ENCODE assay signal across 27 cellular contexts in the genomic region with DNA sequence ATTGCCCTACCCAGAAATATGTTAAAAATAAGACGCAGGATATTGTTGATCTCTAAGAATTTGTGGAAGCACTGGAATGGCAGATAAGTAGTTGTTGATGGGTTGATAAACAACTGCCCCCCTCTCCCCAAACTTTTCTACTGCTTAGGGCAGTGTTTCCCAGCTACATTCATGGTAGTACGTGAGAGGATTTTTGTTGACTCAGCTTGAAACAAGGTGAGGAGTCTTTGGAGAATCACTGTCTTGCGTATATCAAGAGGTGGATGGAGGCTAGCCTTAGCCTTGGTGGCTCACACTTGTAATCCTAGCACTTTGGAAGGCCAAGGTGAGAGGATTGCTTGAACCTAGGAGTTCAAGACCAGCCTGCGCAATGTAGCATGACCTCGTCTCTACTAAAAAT. TPM values are rescaled to one million over a fixed set of nuclear protein-coding genes. Genes with fewer than 3 reads are reported as not detected.
A peak's percentile ranks its signal among the peaks of the same experiment; 100 is the strongest.
DNase-seq lines count a peak whose midpoint lies in the region; ATAC-seq, FAIRE-seq and TF ChIP-seq lines count a peak whose summit lies in the region.
"Had no signal": no experiment of that assay in that cellular context is flagged by ENCODE, and none has a peak within 500 bp of the region (broad histone marks: within the 10 kb centered on the region; RNA-seq: fewer than 3 reads in every experiment).

No MANE protein-coding gene starts in this region.

- H3K36me3 Mint-ChIP-seq in activated CD8-positive, alpha-beta T cell treated with anti-CD3 and anti-CD28 coated beads for 36 hours (ENCODE audit: low read depth), result peaks cover 72% of the 10 kb centered on the region
- H3K36me3 Mint-ChIP-seq in activated CD8-positive, alpha-beta T cell treated with anti-CD3 and anti-CD28 coated beads, Interleukin-2, amount 10 ng/mL, durations not matched to agents 7 days and 5 days (ENCODE audit: low read depth), result peaks cover 53% of the 10 kb centered on the region

- H3K4me1 Mint-ChIP-seq in activated CD8-positive, alpha-beta T cell treated with anti-CD3 and anti-CD28 coated beads for 36 hours (ENCODE audit: low read depth), result peaks cover 84% of the 10 kb centered on the region
- H3K4me1 Mint-ChIP-seq in activated CD8-positive, alpha-beta T cell treated with anti-CD3 and anti-CD28 coated beads, Interleukin-2, amount 10 ng/mL, durations not matched to agents 7 days and 5 days (ENCODE audit: low read depth), result peaks cover 61% of the 10 kb centered on the region

- peak overlapping the region; percentile 82 for H3K27ac Mint-ChIP-seq in activated CD8-positive, alpha-beta T cell treated with anti-CD3 and anti-CD28 coated beads for 36 hours
- no peak overlapping the region for H3K27ac Mint-ChIP-seq in activated CD8-positive, alpha-beta T cell treated with anti-CD3 and anti-CD28 coated beads, Interleukin-2, amount 10 ng/mL, durations not matched to agents 7 days and 5 days

- no peak overlapping the region for H3K27ac ChIP-seq in A549
- peak overlapping the region; percentile 76 for H3K27ac ChIP-seq in RWPE2 (ENCODE audit: poor library complexity, severe bottlenecking)
- H3K27ac ChIP-seq in K562 (ENCODE audit: extremely low read depth, low read depth, low read length), result no peak overlapping the region
- H3K27ac ChIP-seq: Peyer's patch, SJSA1 had no signal

- peaks cover 5% of the 10 kb centered on the region; the same call in 1 of the 2 replicates for H4K20me1 ChIP-seq in K562 (replicated peaks; ENCODE audit: control insufficient read depth, insufficient read depth, low read length)

- no peaks in the 10 kb centered on the region for H3K9me3 Mint-ChIP-seq in activated CD8-positive, alpha-beta T cell treated with anti-CD3 and anti-CD28 coated beads for 36 hours
- no peaks in the 10 kb centered on the region for H3K9me3 Mint-ChIP-seq in activated CD8-positive, alpha-beta T cell treated with anti-CD3 and anti-CD28 coated beads, Interleukin-2, amount 10 ng/mL, durations not matched to agents 7 days and 5 days (ENCODE audit: insufficient read depth)
- H3K9me3 Mint-ChIP-seq: CD8-positive, alpha-beta memory T cell had no signal

- POLR2A ChIA-PET in activated CD8-positive, alpha-beta T cell treated with anti-CD3 and anti-CD28 coated beads for 36 hours (lab: Charles Lee), result interaction anchor here (0.8 to 1.3 kb wide), 2 partner anchors 11 to 81 kb away, joined by 3 read pairs; no protein-coding TSS in a partner anchor
- POLR2A ChIA-PET in activated CD8-positive, alpha-beta T cell treated with anti-CD3 and anti-CD28 coated beads, Interleukin-2, amount 10 ng/mL, durations not matched to agents 7 days and 5 days (lab: Charles Lee), result no interaction called here
- POLR2A ChIA-PET in A549 (lab: Yijun Ruan, JAX) (no interaction called here), K562 (lab: Yijun Ruan, JAX) (interaction anchor here (1.6 kb wide), 1 partner anchor 8 kb away, joined by 5 read pairs; no protein-coding TSS in a partner anchor)

- in situ Hi-C loops in K562 (cut with MboI), result no loop called here

- no peak for TF ChIP-seq CTCF in activated CD8-positive, alpha-beta T cell treated with anti-CD3 and anti-CD28 coated beads for 36 hours (IDR thresholded peaks at IDR 0.05)
- no peak for TF ChIP-seq CTCF in A549 (IDR thresholded peaks at IDR 0.05)
- TF ChIP-seq CTCF in RWPE2 (IDR thresholded peaks at IDR 0.05; ENCODE audit: poor library complexity, severe bottlenecking), result no peak
- TF ChIP-seq CTCF in K562 (IDR thresholded peaks at IDR 0.05 in 2 of 3, conservative IDR thresholded peaks at IDR 0.05 in 1 of 3; ENCODE audit: insufficient read depth in 2 of 3, low read depth in 1 of 3, low read length in 3 of 3), result no peak

- H3K27me3 Mint-ChIP-seq in activated CD8-positive, alpha-beta T cell treated with anti-CD3 and anti-CD28 coated beads for 36 hours, result no peaks in the 10 kb centered on the region
- no peaks in the 10 kb centered on the region for H3K27me3 Mint-ChIP-seq in activated CD8-positive, alpha-beta T cell treated with anti-CD3 and anti-CD28 coated beads, Interleukin-2, amount 10 ng/mL, durations not matched to agents 7 days and 5 days (ENCODE audit: low read depth)
- H3K27me3 Mint-ChIP-seq: CD8-positive, alpha-beta memory T cell had no signal

- H3K36me3 ChIP-seq in RWPE2 (ENCODE audit: low read depth) (peaks cover 26% of the 10 kb centered on the region; the same call in 1 of the 2 replicates), K562 (ENCODE audit: control insufficient read depth, insufficient read depth, low read length) (peaks cover 49% of the 10 kb centered on the region; the same call in 2 of the 3 replicates)
- H3K36me3 ChIP-seq: Peyer's patch had no signal

- H2AFZ ChIP-seq in K562 (ENCODE audit: low read depth, low read length), result no peak overlapping the region

- CTCF ChIA-PET in activated CD8-positive, alpha-beta T cell treated with anti-CD3 and anti-CD28 coated beads for 36 hours (lab: Charles Lee), result no interaction called here
- CTCF ChIA-PET in activated CD8-positive, alpha-beta T cell treated with anti-CD3 and anti-CD28 coated beads, Interleukin-2, amount 10 ng/mL, durations not matched to agents 7 days and 5 days (lab: Charles Lee), result interaction anchor here (0.6 kb wide), 1 partner anchor 25 kb away, joined by 3 read pairs; no protein-coding TSS in a partner anchor
- CTCF ChIA-PET in A549 (lab: Yijun Ruan, JAX) (no interaction called here), K562 (lab: Yijun Ruan, JAX; ENCODE audit: low intra/inter-chr PET ratio) (no interaction called here)

- no peaks in the 10 kb centered on the region for H3K9me1 ChIP-seq in K562 (ENCODE audit: control insufficient read depth, insufficient read depth, low read length)

- 80% methylated on average over 5 of the region's 5 CpGs for WGBS in A549 (ENCODE audit: missing lambda C conversion rate)
- WGBS in K562 (ENCODE audit: insufficient coverage, low coverage, missing lambda C conversion rate), result 78% methylated on average over 5 of the region's 5 CpGs

- TF ChIP-seq EP300 in A549 (IDR thresholded peaks at IDR 0.05) (no peak), K562 (IDR thresholded peaks at IDR 0.05; ENCODE audit: low read length) (no peak)

- H3K79me2 ChIP-seq in K562 (ENCODE audit: control insufficient read depth, insufficient read depth, low read length), result peaks cover 99% of the 10 kb centered on the region

- H3K9me3 ChIP-seq in A549 (no peaks in the 10 kb centered on the region), RWPE2 (ENCODE audit: severe bottlenecking) (no peaks in the 10 kb centered on the region), K562 (replicated peaks; ENCODE audit: control insufficient read depth, insufficient read depth, low read depth, low read length) (0 out of 2 replicates have a peak, but pooled peaks cover 1% of the 10 kb centered on the region)
- H3K9me3 ChIP-seq: Peyer's patch had no signal

- ATAC-seq in activated CD8-positive, alpha-beta T cell treated with anti-CD3 and anti-CD28 coated beads for 36 hours, result no peak
- no peak for ATAC-seq in activated CD8-positive, alpha-beta T cell treated with anti-CD3 and anti-CD28 coated beads, Interleukin-2, amount 10 ng/mL, durations not matched to agents 7 days and 5 days
- ATAC-seq in A549 (no peak), RWPE2 (ENCODE audit: low read depth) (no peak), K562 (no peak)
- ATAC-seq: HCT116, Right ventricle myocardium inferior had no signal

- H3K4me3 ChIP-seq in A549, result no peak overlapping the region
- no peak overlapping the region for H3K4me3 ChIP-seq in RWPE2 (ENCODE audit: severe bottlenecking)
- H3K4me3 ChIP-seq in K562, result no peak overlapping the region
- H3K4me3 ChIP-seq: Peyer's patch, SJSA1 had no signal

- no peak overlapping the region for H3K9ac ChIP-seq in K562 (ENCODE audit: insufficient read depth in 1 of 2, low read depth in 2 of 2, low read length in 2 of 2)

- H3K27me3 ChIP-seq in RWPE2 (ENCODE audit: insufficient read depth, poor library complexity, severe bottlenecking) (no peaks in the 10 kb centered on the region), K562 (ENCODE audit: control insufficient read depth in 2 of 2, insufficient read depth in 2 of 2, low read length in 2 of 2) (no peaks in the 10 kb centered on the region)
- H3K27me3 ChIP-seq: Peyer's patch, SJSA1 had no signal

- TF ChIP-seq POLR2A in A549 (IDR thresholded peaks at IDR 0.05; ENCODE audit: low read length) (no peak), K562 (conservative IDR thresholded peaks at IDR 0.05) (no peak)

- DNase-seq in activated CD8-positive, alpha-beta T cell treated with anti-CD3 and anti-CD28 coated beads for 36 hours, result no peak
- DNase-seq in activated CD8-positive, alpha-beta T cell treated with anti-CD3 and anti-CD28 coated beads, Interleukin-2, amount 10 ng/mL, durations not matched to agents 7 days and 5 days, result no peak
- DNase-seq in A549 (ENCODE audit: low read depth in 1 of 2, low spot score in 1 of 2), result no peak
- DNase-seq in RWPE2 (ENCODE audit: low spot score), result no peak
- DNase-seq in K562 (ENCODE audit: extremely low read depth in 1 of 4, low spot score in 3 of 4), result no peak
- DNase-seq in stimulated activated CD8-positive, alpha-beta memory T cell treated with anti-CD3 and anti-CD28 coated beads, Interleukin-4, amount 100 ng/mL, for 48 hours, result no peak
- no peak for DNase-seq in amniotic stem cell (lab: John Stamatoyannopoulos, UW)
- DNase-seq in mucosa of gallbladder (ENCODE audit: low spot score), result no peak
- DNase-seq: 8988T; AML-193; C1 segment of cervical spinal cord; Calu3; CD8-positive, alpha-beta memory T cell; DMS153; GOT3; MV-4-11; NCI-H1105 treated with DMSO at 0.1 percent for 48 hours; NCI-H1694 treated with DMSO at 0.1 percent for 48 hours; NCI-H2081 treated with DMSO at 0.1 percent for 48 hours; NCI-H446; NCI-H526; Peyer's patch had no signal

- no peak for TF ChIP-seq RAD21 in A549 (conservative IDR thresholded peaks at IDR 0.05 in 1 of 2, IDR thresholded peaks at IDR 0.05 in 1 of 2)
- no peak for TF ChIP-seq RAD21 in K562 (CRISPR knock-in tag; conservative IDR thresholded peaks at IDR 0.05 in 1 of 2, IDR thresholded peaks at IDR 0.05 in 1 of 2)

- intact Hi-C loops in activated CD8-positive, alpha-beta T cell treated with anti-CD3 and anti-CD28 coated beads for 36 hours (cut with micrococcal nuclease), result no loop called here
- intact Hi-C loops in K562 (cut with micrococcal nuclease), result no loop called here

- BruUV-seq in K562 (replicated peaks; lab: Mats Ljungman, UMichigan), result no TSS peak

- H3K4me2 ChIP-seq in A549 (no peak overlapping the region), K562 (ENCODE audit: insufficient read depth, low read length) (no peak overlapping the region)

- no peak for FAIRE-seq in A549 (lab: Jason Lieb, UNC)
- FAIRE-seq in K562 (lab: Jason Lieb, UNC), result no peak
- FAIRE-seq: G401.6, GM19239 had no signal

- no peak overlapping the region for H3K4me3 Mint-ChIP-seq in activated CD8-positive, alpha-beta T cell treated with anti-CD3 and anti-CD28 coated beads for 36 hours
- H3K4me3 Mint-ChIP-seq in activated CD8-positive, alpha-beta T cell treated with anti-CD3 and anti-CD28 coated beads, Interleukin-2, amount 10 ng/mL, durations not matched to agents 7 days and 5 days, result no peak overlapping the region

- H3K4me1 ChIP-seq in A549 (peaks cover 15% of the 10 kb centered on the region; the same call in 2 of the 3 replicates), RWPE2 (ENCODE audit: insufficient read depth, poor library complexity, severe bottlenecking) (peaks cover 38% of the 10 kb centered on the region), K562 (replicated peaks in 1 of 2; ENCODE audit: control insufficient read depth in 2 of 2, insufficient read depth in 2 of 2, low read length in 2 of 2) (peaks cover 13% of the 10 kb centered on the region in 2 experiments; a peak in 4 of 5 replicates)

RNA-seq across cellular contexts. Expression of gene ENOPH1, which starts 5.7 kb away (rescaled TPM):
- 10 to 100 TPM; 78.9 to 83.5 TPM for total RNA-seq in activated CD8-positive, alpha-beta T cell treated with anti-CD3 and anti-CD28 coated beads for 36 hours
- 10 to 100 TPM; 45.0 to 45.3 TPM for total RNA-seq in activated CD8-positive, alpha-beta T cell treated with anti-CD3 and anti-CD28 coated beads, Interleukin-2, amount 10 ng/mL, durations not matched to agents 7 days and 5 days
- polyA plus RNA-seq in A549 (2011; rRNA removed) (22.3 and 29.3 TPM in 2 replicates), A549 (2017; fragmentation: RNase III; extraction: RNeasy Plus Mini Kit Qiagen cat#74134 plus additional on column Dnase treatment) (41.0 to 43.5 TPM (median 42.8 TPM) in 3 replicates), K562 (2011; rRNA removed) (21.0 and 29.8 TPM in 2 replicates), K562 (2014; fragmentation: Illumina TruSeq; extraction: Trizol) (59.8 and 66.5 TPM in 2 replicates), K562 (2014; fragmentation: Nextera tagmentation; extraction: Ambion mirVana) (10 to 100 TPM; 33.6 to 38.2 TPM), K562 (2014; rRNA removed) (48.9 and 58.7 TPM in 2 replicates)
- polyA plus RNA-seq in A549 (2012; cell fraction: cytosol; rRNA removed), result 10.9 and 11.7 TPM in 2 replicates
- polyA plus RNA-seq in A549 (2012; cell fraction: nucleus; rRNA removed), result 5.2 and 6.0 TPM in 2 replicates
- 7.8 and 8.5 TPM in 2 replicates for polyA minus RNA-seq in A549 (2011; rRNA and poly(A)+ RNA removed)
- total RNA-seq in K562 (2011; cell fraction: chromatin; rRNA removed; ENCODE audit: low replicate concordance), result 7.4 and 14.2 TPM in 2 replicates
- 5.5 and 6.1 TPM in 2 replicates for total RNA-seq in K562 (2011; cell fraction: nucleolus; rRNA removed)
- 7.6 and 14.4 TPM in 2 replicates for total RNA-seq in K562 (2011; cell fraction: nucleoplasm; rRNA removed)
- total RNA-seq in K562 (2014; rRNA removed) (44.2 and 52.5 TPM in 2 replicates), K562 (2014; rRNA removed; fragmentation: Illumina TruSeq; extraction: Trizol) (70.4 and 71.4 TPM in 2 replicates), K562 (2015; rRNA removed; fragmentation: Illumina TruSeq; extraction: Trizol) (53.7 and 57.1 TPM in 2 replicates), K562 (2021) (51.0 and 51.4 TPM in 2 replicates), mucosa of gallbladder (30.1 TPM)
- 13.2 and 15.4 TPM in 2 replicates for polyA plus RNA-seq in K562 (2011; cell fraction: cytosol; rRNA removed)
- 6.5 and 7.1 TPM in 2 replicates for polyA plus RNA-seq in K562 (2011; cell fraction: nucleus; rRNA removed)
- polyA plus RNA-seq in K562 (2012), result 38.2 and 48.5 TPM in 2 replicates
- 24.2 and 24.4 TPM in 2 replicates for polyA minus RNA-seq in K562 (2011; rRNA and poly(A)+ RNA removed)
- polyA minus RNA-seq in K562 (2011; cell fraction: cytosol; rRNA and poly(A)+ RNA removed), result 9.9 and 10.2 TPM in 2 replicates
- 5.3 and 5.9 TPM in 2 replicates for polyA minus RNA-seq in K562 (2011; cell fraction: nucleus; rRNA and poly(A)+ RNA removed)

RNA-seq across cellular contexts. Expression of gene HNRNPDL, which starts 5.9 kb away (rescaled TPM):
- total RNA-seq in activated CD8-positive, alpha-beta T cell treated with anti-CD3 and anti-CD28 coated beads for 36 hours, result 100 to 1,000 TPM; 330 to 339 TPM
- total RNA-seq in activated CD8-positive, alpha-beta T cell treated with anti-CD3 and anti-CD28 coated beads, Interleukin-2, amount 10 ng/mL, durations not matched to agents 7 days and 5 days, result 100 to 1,000 TPM; 331 TPM
- polyA plus RNA-seq in A549 (2011; rRNA removed) (164 and 321 TPM in 2 replicates), A549 (2017; fragmentation: RNase III; extraction: RNeasy Plus Mini Kit Qiagen cat#74134 plus additional on column Dnase treatment) (369 to 406 TPM (median 397 TPM) in 3 replicates), K562 (2011; rRNA removed) (185 and 257 TPM in 2 replicates), K562 (2014; fragmentation: Illumina TruSeq; extraction: Trizol) (392 and 393 TPM in 2 replicates), K562 (2014; fragmentation: Nextera tagmentation; extraction: Ambion mirVana) (100 to 1,000 TPM; 243 to 299 TPM), K562 (2014; rRNA removed) (555 and 652 TPM in 2 replicates)
- 148 and 201 TPM in 2 replicates for polyA plus RNA-seq in A549 (2012; cell fraction: cytosol; rRNA removed)
- 99.1 and 148 TPM in 2 replicates for polyA plus RNA-seq in A549 (2012; cell fraction: nucleus; rRNA removed)
- 28.8 and 30.9 TPM in 2 replicates for polyA minus RNA-seq in A549 (2011; rRNA and poly(A)+ RNA removed)
- 92.3 and 355 TPM in 2 replicates for total RNA-seq in K562 (2011; cell fraction: chromatin; rRNA removed; ENCODE audit: low replicate concordance)
- total RNA-seq in K562 (2011; cell fraction: nucleolus; rRNA removed), result 64.7 and 75.9 TPM in 2 replicates
- 136 and 154 TPM in 2 replicates for total RNA-seq in K562 (2011; cell fraction: nucleoplasm; rRNA removed)
- total RNA-seq in K562 (2014; rRNA removed) (278 and 351 TPM in 2 replicates), K562 (2014; rRNA removed; fragmentation: Illumina TruSeq; extraction: Trizol) (389 and 475 TPM in 2 replicates), K562 (2015; rRNA removed; fragmentation: Illumina TruSeq; extraction: Trizol) (472 and 503 TPM in 2 replicates), K562 (2021) (296 and 315 TPM in 2 replicates), mucosa of gallbladder (158 TPM)
- polyA plus RNA-seq in K562 (2011; cell fraction: cytosol; rRNA removed), result 53.9 and 124 TPM in 2 replicates
- polyA plus RNA-seq in K562 (2011; cell fraction: nucleus; rRNA removed), result 287 and 487 TPM in 2 replicates
- polyA plus RNA-seq in K562 (2012), result 144 and 421 TPM in 2 replicates
- 151 and 158 TPM in 2 replicates for polyA minus RNA-seq in K562 (2011; rRNA and poly(A)+ RNA removed)
- polyA minus RNA-seq in K562 (2011; cell fraction: cytosol; rRNA and poly(A)+ RNA removed), result 67.0 and 67.9 TPM in 2 replicates
- 82.9 and 155 TPM in 2 replicates for polyA minus RNA-seq in K562 (2011; cell fraction: nucleus; rRNA and poly(A)+ RNA removed)

Comparison
In these comparisons a context has a peak if more than half of its experiments do, and no peak if none do; other contexts are left out.
1. POLR2A ChIA-PET loops: an anchor here in activated CD8-positive, alpha-beta T cell treated with anti-CD3 and anti-CD28 coated beads for 36 hours (0.8 to 1.3 kb wide) and K562 (1.6 kb wide); none called in activated CD8-positive, alpha-beta T cell treated with anti-CD3 and anti-CD28 coated beads, Interleukin-2, amount 10 ng/mL, durations not matched to agents 7 days and 5 days and A549.